Comparison of ENCODE assay signal across 15 cellular contexts in the genomic region with DNA sequence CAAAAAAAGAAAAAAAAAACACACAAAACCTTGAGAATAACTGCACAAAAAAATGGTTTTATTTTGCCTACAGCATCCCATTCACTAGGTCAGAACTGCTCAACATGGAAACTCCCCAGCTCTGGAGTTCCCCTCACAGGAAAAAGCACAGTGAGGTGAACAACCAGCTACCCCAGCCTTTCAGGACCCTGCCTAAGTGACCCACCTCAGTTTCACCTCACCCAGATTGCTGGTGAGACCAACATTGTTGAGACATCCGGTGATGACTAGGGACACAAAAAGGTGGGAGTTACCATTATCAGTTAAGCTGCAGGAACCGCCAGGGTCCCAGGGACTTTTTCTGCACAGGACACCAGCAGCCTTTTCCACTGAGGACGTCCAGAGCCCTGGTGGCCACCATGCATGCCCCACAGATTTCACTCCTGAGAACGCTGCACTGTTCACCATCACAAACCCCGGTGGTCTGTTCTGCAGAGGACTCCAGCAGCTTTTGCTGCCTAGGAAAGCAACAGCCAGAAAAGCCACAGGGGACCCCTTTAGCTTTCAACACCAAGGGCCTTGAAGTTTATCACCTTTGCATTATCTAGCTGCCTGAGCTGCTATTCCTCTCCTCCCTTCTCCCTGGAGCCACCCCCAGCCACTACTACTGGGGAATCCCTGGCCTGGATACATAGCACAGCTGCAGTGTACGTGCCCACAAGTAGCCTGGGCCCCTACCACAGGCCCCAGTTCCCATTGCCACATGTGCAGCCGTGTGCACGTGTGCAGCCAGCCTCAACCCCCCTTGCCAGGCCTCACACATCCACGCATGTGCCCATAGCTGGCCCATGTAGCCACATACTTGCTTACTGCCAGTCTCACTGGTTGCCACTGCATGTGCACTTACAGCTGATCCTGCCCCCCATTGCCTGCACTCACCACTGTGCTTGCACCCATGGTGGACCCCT.
"Had no signal": no experiment of that assay in that cellular context is flagged by ENCODE, and none has a peak within 500 bp of the region (broad histone marks: within the 10 kb centered on the region; RNA-seq: fewer than 3 reads in every experiment).

No MANE protein-coding gene starts in this region.

- DNase-seq: activated CD4-positive, alpha-beta T cell treated with anti-CD3 and anti-CD28 coated beads for 36 hours; activated CD4-positive, alpha-beta T cell treated with anti-CD3 and anti-CD28 coated beads, Interleukin-2, amount 50 U/mL, for 48 hours; effector CD8-positive, alpha-beta T cell; heart left ventricle; kidney glomerular epithelial cell; left ventricle myocardium inferior; mammary epithelial cell; naive B cell; stimulated activated CD8-positive, alpha-beta memory T cell treated with anti-CD3 and anti-CD28 coated beads, Interleukin-4, amount 100 ng/mL, for 48 hours had no signal

- H3K27me3 ChIP-seq: esophagus muscularis mucosa, gastroesophageal sphincter, heart left ventricle had no signal

- H3K4me1 ChIP-seq: heart left ventricle, left ventricle myocardium inferior had no signal

- H3K27me3 Mint-ChIP-seq: activated naive CD8-positive, alpha-beta T cell had no signal

- H3K27ac Mint-ChIP-seq: activated CD4-positive, alpha-beta T cell treated with anti-CD3 and anti-CD28 coated beads for 36 hours; activated naive CD8-positive, alpha-beta T cell; dendritic cell treated with granulocyte-macrophage colony-stimulating factor and Interleukin-4, amounts not matched to agents 40 ng/mL and 50 ng/mL, for 4 days; naive B cell; stimulated activated naive CD8-positive, alpha-beta T cell treated with anti-CD3 and anti-CD28 coated beads, Interleukin-15, Interleukin-2, amounts not matched to agents 100 ng/mL and 50 ng/mL, for 24 hours; type B pancreatic cell had no signal

- H3K4me3 Mint-ChIP-seq: activated CD4-positive, alpha-beta T cell treated with anti-CD3 and anti-CD28 coated beads for 36 hours; activated naive CD8-positive, alpha-beta T cell; dendritic cell treated with granulocyte-macrophage colony-stimulating factor and Interleukin-4, amounts not matched to agents 40 ng/mL and 50 ng/mL, for 4 days; naive B cell; stimulated activated naive CD8-positive, alpha-beta T cell treated with anti-CD3 and anti-CD28 coated beads, Interleukin-15, Interleukin-2, amounts not matched to agents 100 ng/mL and 50 ng/mL, for 24 hours; type B pancreatic cell had no signal

- H3K36me3 Mint-ChIP-seq: activated naive CD8-positive, alpha-beta T cell; naive B cell had no signal

- H3K27ac ChIP-seq: esophagus muscularis mucosa, gastroesophageal sphincter, heart left ventricle, left ventricle myocardium inferior had no signal

- ATAC-seq: activated CD4-positive, alpha-beta T cell treated with anti-CD3 and anti-CD28 coated beads for 36 hours; gastroesophageal sphincter; heart left ventricle had no signal

- H3K9me3 Mint-ChIP-seq: dendritic cell treated with granulocyte-macrophage colony-stimulating factor and Interleukin-4, amounts not matched to agents 40 ng/mL and 50 ng/mL, for 4 days; stimulated activated naive CD8-positive, alpha-beta T cell treated with anti-CD3 and anti-CD28 coated beads, Interleukin-15, Interleukin-2, amounts not matched to agents 100 ng/mL and 50 ng/mL, for 24 hours had no signal

- H3K4me3 ChIP-seq: esophagus muscularis mucosa, gastroesophageal sphincter, heart left ventricle, left ventricle myocardium inferior had no signal

- H3K36me3 ChIP-seq: esophagus muscularis mucosa, gastroesophageal sphincter, heart left ventricle, left ventricle myocardium inferior had no signal

- H3K4me1 Mint-ChIP-seq: naive B cell had no signal
